ENCODE assay signal across 10 cellular contexts in genomic region chr11:74487875-74488274, GRCh38. TPM values are rescaled to one million over a fixed set of nuclear protein-coding genes. Genes with fewer than 3 reads are reported as not detected.
A peak's percentile ranks its signal among the peaks of the same experiment; 100 is the strongest.
DNase-seq lines count a peak whose midpoint lies in the region; ATAC-seq and TF ChIP-seq lines count a peak whose summit lies in the region.
"Had no signal": no experiment of that assay in that cellular context is flagged by ENCODE, and none has a peak within 500 bp of the region (broad histone marks: within the 10 kb centered on the region; RNA-seq: fewer than 3 reads in every experiment).

No MANE protein-coding gene starts in this region.

- ATAC-seq in HG02763 (IDR thresholded peaks at IDR 0.05; ENCODE audit: unreplicated experiment), result no peak
- ATAC-seq: activated naive CD8-positive, alpha-beta T cell treated with anti-CD3 and anti-CD28 coated beads, Interleukin-2, amount 50 U/mL, for 24 hours had no signal

- peak; percentile 21 for DNase-seq in NCI-H146 (lab: John Stamatoyannopoulos, UW)
- DNase-seq in NCI-H146 treated with DMSO at 0.1 percent for 48 hours (lab: John Stamatoyannopoulos, UW; ENCODE audit: unreplicated experiment), result no peak
- DNase-seq in HT1080 (ENCODE audit: low read depth), result peak; percentile 22
- no peak for DNase-seq in brain microvascular endothelial cell
- DNase-seq in osteoblast (ENCODE audit: insufficient read length, low spot score, missing footprints), result no peak
- no peak for DNase-seq in stimulated activated CD4-positive, alpha-beta T cell treated with anti-CD3 and anti-CD28 coated beads, Interleukin-12 subunit alpha, Interleukin-12 subunit beta, amount 100 ng/mL, for 4 hours
- no peak for DNase-seq in NCI-H1092 treated with DMSO at 0.1 percent for 48 hours (lab: John Stamatoyannopoulos, UW)
- DNase-seq: activated naive CD8-positive, alpha-beta T cell treated with anti-CD3 and anti-CD28 coated beads, Interleukin-2, amount 50 U/mL, for 24 hours; pancreas had no signal

- no peak overlapping the region for H3K4me2 ChIP-seq in osteoblast (ENCODE audit: insufficient read depth, low read length)

- no peaks in the 10 kb centered on the region for H3K4me1 ChIP-seq in osteoblast (ENCODE audit: insufficient read depth, low read length)

- no peak overlapping the region for H2AFZ ChIP-seq in osteoblast (ENCODE audit: low read length)

- H3K27ac ChIP-seq in brain microvascular endothelial cell, result no peak overlapping the region
- no peak overlapping the region for H3K27ac ChIP-seq in osteoblast (ENCODE audit: low read depth, low read length)
- H3K27ac ChIP-seq: pancreas had no signal

- H3K79me2 ChIP-seq in osteoblast (ENCODE audit: insufficient read depth, low read length), result no peaks in the 10 kb centered on the region

- no peaks in the 10 kb centered on the region for H3K9me3 ChIP-seq in osteoblast (ENCODE audit: low read depth, low read length)
- H3K9me3 ChIP-seq: pancreas had no signal

- H3K27me3 ChIP-seq in brain microvascular endothelial cell (replicated peaks), result no peaks in the 10 kb centered on the region
- no peaks in the 10 kb centered on the region for H3K27me3 ChIP-seq in osteoblast (ENCODE audit: insufficient read depth, low read length)
- H3K27me3 ChIP-seq: pancreas had no signal

- H4K20me1 ChIP-seq in osteoblast (ENCODE audit: insufficient read depth, low read length), result no peaks in the 10 kb centered on the region

- in situ Hi-C loops in brain microvascular endothelial cell (cut with HindIII; ENCODE audit: low pct_ligation_motif_present, low sequenced_read_pairs), result no loop called here

- H3K36me3 ChIP-seq in brain microvascular endothelial cell (replicated peaks), result no peaks in the 10 kb centered on the region
- H3K36me3 ChIP-seq in osteoblast (ENCODE audit: insufficient read depth, low read length), result no peaks in the 10 kb centered on the region
- H3K36me3 ChIP-seq: pancreas had no signal

- no peak overlapping the region for H3K4me3 ChIP-seq in brain microvascular endothelial cell (ENCODE audit: low read depth, low read length)
- no peak overlapping the region for H3K4me3 ChIP-seq in osteoblast (ENCODE audit: insufficient read depth, low read length)
- H3K4me3 ChIP-seq: pancreas had no signal

- peak; percentile 65 for TF ChIP-seq CTCF in brain microvascular endothelial cell (IDR thresholded peaks at IDR 0.05; ENCODE audit: low read depth, low read length, missing control alignments)
- TF ChIP-seq CTCF in osteoblast (IDR thresholded peaks at IDR 0.05; ENCODE audit: extremely low read depth, low read depth, low read length), result peak; percentile 20

RNA-seq across cellular contexts. Expression of gene LIPT2, which starts 5.6 kb away (rescaled TPM):
- 2.9 and 3.7 TPM in 2 replicates for total RNA-seq in HT1080 (2014; rRNA removed; shearing (Covaris generic))
- 2.5 and 3.5 TPM in 2 replicates for polyA plus RNA-seq in HT1080 (2015; cell fraction: cytosol; rRNA removed)
- 1.1 and 2.5 TPM in 2 replicates for polyA plus RNA-seq in HT1080 (2015; cell fraction: nucleus; rRNA removed)
- 5.0 and 5.1 TPM in 2 replicates for total RNA-seq in osteoblast

RNA-seq across cellular contexts. Expression of gene KCNE3, which starts 20.5 kb away (rescaled TPM):
- total RNA-seq in HT1080 (2014; rRNA removed; shearing (Covaris generic)), result not detected in 2 replicates
- polyA plus RNA-seq in HT1080 (2015; cell fraction: cytosol; rRNA removed), result 0.13 TPM in 1 of 2 replicates, not detected in the other
- polyA plus RNA-seq in HT1080 (2015; cell fraction: nucleus; rRNA removed), result not detected in 2 replicates
- total RNA-seq in osteoblast, result 1.8 and 2.4 TPM in 2 replicates

Comparison
In these comparisons a context has a peak if more than half of its experiments do, and no peak if none do; other contexts are left out.
1. DNase-seq: peak in NCI-H146 (single experiment) and HT1080 (single experiment); none in NCI-H146 treated with DMSO at 0.1 percent for 48 hours (single experiment), brain microvascular endothelial cell (single experiment), osteoblast (single experiment), stimulated activated CD4-positive, alpha-beta T cell treated with anti-CD3 and anti-CD28 coated beads, Interleukin-12 subunit alpha, Interleukin-12 subunit beta, amount 100 ng/mL, for 4 hours (single experiment) and NCI-H1092 treated with DMSO at 0.1 percent for 48 hours (single experiment).